In genomic region chr1:218368686-218369085, GRCh38 we compare ENCODE assay signal across 18 cellular contexts. TPM values are rescaled to one million over a fixed set of nuclear protein-coding genes. Genes with fewer than 3 reads are reported as not detected.
DNase-seq lines count a peak whose midpoint lies in the region; ATAC-seq and TF ChIP-seq lines count a peak whose summit lies in the region.
"Had no signal": no experiment of that assay in that cellular context is flagged by ENCODE, and none has a peak within 500 bp of the region (broad histone marks: within the 10 kb centered on the region; RNA-seq: fewer than 3 reads in every experiment).

No MANE protein-coding gene starts in this region.

- H3K4ac ChIP-seq in IMR-90 (ENCODE audit: low read depth, low read length) (no peak overlapping the region), mesenchymal stem cell (ENCODE audit: low read depth in 1 of 2, low read length in 2 of 2) (no peak overlapping the region)

- intact Hi-C loops in IMR-90 (cut with micrococcal nuclease), result no loop called here
- intact Hi-C loops in Panc1 (cut with micrococcal nuclease; ENCODE audit: unreplicated experiment), result no loop called here
- intact Hi-C loops in mammary epithelial cell (cut with micrococcal nuclease), result loop anchor here (1.0 kb wide), 1 partner anchor 35 kb away; no protein-coding TSS in a partner anchor

- WGBS in IMR-90 (ENCODE audit: extremely low coverage in 2 of 2, insufficient read length in 1 of 2), 2 experiments, result 100% methylated on average over 1 of the region's 7 CpGs; no CpG with 5 or more reads in 1 of the 2 experiments
- 95% methylated on average over 7 of the region's 7 CpGs for WGBS in mesenchymal stem cell
- 46% methylated on average over 7 of the region's 7 CpGs for WGBS in smooth muscle cell (ENCODE audit: low lambda C conversion rate)
- WGBS in mammary epithelial cell (ENCODE audit: low coverage, missing lambda C conversion rate), result 55% methylated on average over 4 of the region's 7 CpGs

- TF ChIP-seq CTCF in IMR-90 (conservative IDR thresholded peaks at IDR 0.05; ENCODE audit: low read depth, low read length) (no peak), Panc1 (IDR thresholded peaks at IDR 0.05) (no peak), smooth muscle cell (IDR thresholded peaks at IDR 0.05; ENCODE audit: borderline replicate concordance, insufficient read depth, poor library complexity, severe bottlenecking) (no peak), mammary epithelial cell (conservative IDR thresholded peaks at IDR 0.05 in 1 of 2, IDR thresholded peaks at IDR 0.05 in 1 of 2; ENCODE audit: extremely low read depth in 1 of 2, insufficient read depth in 1 of 2, low read depth in 1 of 2, low read length in 2 of 2) (no peak)

- H2AFZ ChIP-seq in IMR-90 (replicated peaks; ENCODE audit: low read length, poor library complexity) (no peak overlapping the region), mesenchymal stem cell (ENCODE audit: low read depth, low read length) (no peak overlapping the region), smooth muscle cell (ENCODE audit: low read depth) (no peak overlapping the region), mammary epithelial cell (ENCODE audit: low read depth, low read length) (no peak overlapping the region)

- H3K4me2 ChIP-seq in IMR-90 (ENCODE audit: low read depth, low read length), result no peak overlapping the region
- H3K4me2 ChIP-seq in mesenchymal stem cell (ENCODE audit: low read length, poor library complexity, severe bottlenecking), result no peak overlapping the region
- no peak overlapping the region for H3K4me2 ChIP-seq in smooth muscle cell
- H3K4me2 ChIP-seq in mammary epithelial cell (ENCODE audit: insufficient read depth, low read depth, low read length), result no peak overlapping the region
- H3K4me2 ChIP-seq: BLaER1 had no signal

- H3K27ac ChIP-seq in IMR-90 (ENCODE audit: insufficient read depth, low read length) (no peak overlapping the region), Panc1 (ENCODE audit: low read length) (peak overlapping the region; percentile 100), mesenchymal stem cell (ENCODE audit: low read length, poor library complexity, severe bottlenecking) (peak overlapping the region; percentile 52), smooth muscle cell (ENCODE audit: low read depth) (peak overlapping the region; percentile 99), mammary epithelial cell (ENCODE audit: insufficient read depth, low read depth, low read length) (no peak overlapping the region)
- H3K27ac ChIP-seq: BLaER1 had no signal

- peak overlapping the region; percentile 21; the same call in 1 of the 2 replicates for H4K5ac ChIP-seq in IMR-90 (ENCODE audit: low read depth, low read length)

- DNase-seq in IMR-90 (no peak), Panc1 (ENCODE audit: low read depth, low spot score) (no peak), mesenchymal stem cell (no peak), smooth muscle cell (lab: John Stamatoyannopoulos, UW; ENCODE audit: unreplicated experiment) (no peak), mammary epithelial cell (no peak)
- no peak for DNase-seq in stimulated activated naive CD4-positive, alpha-beta T cell (lab: John Stamatoyannopoulos, UW)
- DNase-seq: CD4-positive, alpha-beta T cell; COR-L47; DND-41; H7; Kasumi-1; NCI-H1694 treated with DMSO at 0.1 percent for 48 hours; NCI-H2081 treated with DMSO at 0.1 percent for 48 hours; NK-92 treated with Interleukin-12 subunit alpha and Interleukin-12 subunit beta, amount 100 ng/mL, for 24 hours had no signal

- H3K4me1 ChIP-seq in IMR-90 (ENCODE audit: control insufficient read depth, insufficient read depth, low read length) (peaks cover 42% of the 10 kb centered on the region), Panc1 (ENCODE audit: control insufficient read depth, insufficient read depth, low read length) (peaks cover 90% of the 10 kb centered on the region), mesenchymal stem cell (ENCODE audit: control insufficient read depth, insufficient read depth, low read depth, low read length) (peaks cover 33% of the 10 kb centered on the region), smooth muscle cell (ENCODE audit: low read depth) (peaks cover 17% of the 10 kb centered on the region), mammary epithelial cell (ENCODE audit: insufficient read depth, low read length) (peaks cover 36% of the 10 kb centered on the region)

- H3K27me3 ChIP-seq in IMR-90 (ENCODE audit: control insufficient read depth, insufficient read depth, low read length), result no peaks in the 10 kb centered on the region
- H3K27me3 ChIP-seq in Panc1 (ENCODE audit: control insufficient read depth, insufficient read depth, low read length), result no peaks in the 10 kb centered on the region
- no peaks in the 10 kb centered on the region for H3K27me3 ChIP-seq in mesenchymal stem cell (ENCODE audit: control insufficient read depth in 1 of 2, insufficient read depth in 1 of 2, low read length in 2 of 2)
- no peaks in the 10 kb centered on the region for H3K27me3 ChIP-seq in smooth muscle cell (ENCODE audit: low read depth)
- H3K27me3 ChIP-seq in mammary epithelial cell (ENCODE audit: insufficient read depth, low read length), result no peaks in the 10 kb centered on the region
- H3K27me3 ChIP-seq: BLaER1 had no signal

- no peak overlapping the region for H4K8ac ChIP-seq in IMR-90 (ENCODE audit: low read depth in 2 of 2, low read length in 2 of 2)
- no peak overlapping the region for H4K8ac ChIP-seq in mesenchymal stem cell (ENCODE audit: low read length)

- ATAC-seq in IMR-90 (ENCODE audit: low read depth) (no peak), Panc1 (no peak), GM18498 (IDR thresholded peaks at IDR 0.05; ENCODE audit: unreplicated experiment) (no peak)
- ATAC-seq: GM12878, SK-N-SH treated with all-trans-retinoic acid at 6 μM for 48 hours had no signal

- H4K91ac ChIP-seq in IMR-90 (ENCODE audit: insufficient read depth, low read depth, low read length) (no peak overlapping the region), mesenchymal stem cell (ENCODE audit: low read length) (no peak overlapping the region)

- TF ChIP-seq RAD21 in IMR-90 (IDR thresholded peaks at IDR 0.05; ENCODE audit: low read length), result no peak

- H4K20me1 ChIP-seq in IMR-90 (ENCODE audit: insufficient read depth, low read length) (peaks cover 4% of the 10 kb centered on the region), smooth muscle cell (ENCODE audit: low read depth) (no peaks in the 10 kb centered on the region), mammary epithelial cell (ENCODE audit: insufficient read depth, low read length) (no peaks in the 10 kb centered on the region)
- H4K20me1 ChIP-seq: BLaER1 had no signal

- peaks cover 27% of the 10 kb centered on the region for H3K9me1 ChIP-seq in IMR-90 (ENCODE audit: insufficient read depth, low read length)

- BruUV-seq in IMR-90 (replicated peaks; lab: Mats Ljungman, UMichigan) (no TSS peak), Panc1 (replicated peaks; lab: Mats Ljungman, UMichigan) (no TSS peak), mammary epithelial cell (replicated peaks; lab: Mats Ljungman, UMichigan) (no TSS peak)

- TF ChIP-seq POLR2A in IMR-90 (IDR thresholded peaks at IDR 0.05; ENCODE audit: low read depth, low read length), result no peak

- H3K79me2 ChIP-seq in smooth muscle cell (ENCODE audit: low read depth) (peaks cover 35% of the 10 kb centered on the region), mammary epithelial cell (ENCODE audit: insufficient read depth, low read length) (peaks cover 96% of the 10 kb centered on the region)

- H2BK20ac ChIP-seq in IMR-90 (ENCODE audit: low read depth, low read length), result peak overlapping the region; percentile 52; the same call in 1 of the 2 replicates

- 0 out of 2 replicates have a peak overlapping the region, but pooled peaks have one; percentile 28 for H3K14ac ChIP-seq in IMR-90 (replicated peaks; ENCODE audit: low read depth, low read length)
- no peak overlapping the region for H3K14ac ChIP-seq in mesenchymal stem cell (ENCODE audit: low read length in 2 of 2)

- H3K23ac ChIP-seq in IMR-90 (ENCODE audit: low read depth, low read length) (no peak overlapping the region), mesenchymal stem cell (ENCODE audit: low read length in 2 of 2) (no peak overlapping the region)

- H3K9ac ChIP-seq in IMR-90 (ENCODE audit: low read depth, low read length) (no peak overlapping the region), mesenchymal stem cell (ENCODE audit: low read length) (no peak overlapping the region), smooth muscle cell (ENCODE audit: low read depth) (no peak overlapping the region), mammary epithelial cell (ENCODE audit: insufficient read depth, low read length) (no peak overlapping the region)
- H3K9ac ChIP-seq: BLaER1 had no signal

- no peaks in the 10 kb centered on the region for H3K9me3 ChIP-seq in IMR-90 (ENCODE audit: control insufficient read depth, insufficient read depth, low read length)
- H3K9me3 ChIP-seq in Panc1 (ENCODE audit: control insufficient read depth, insufficient read depth, low read depth, low read length), result no peaks in the 10 kb centered on the region
- H3K9me3 ChIP-seq in mesenchymal stem cell (ENCODE audit: control insufficient read depth, low read length), result no peaks in the 10 kb centered on the region
- H3K9me3 ChIP-seq in smooth muscle cell (replicated peaks; ENCODE audit: low read depth), result no peaks in the 10 kb centered on the region
- H3K9me3 ChIP-seq in mammary epithelial cell (replicated peaks; ENCODE audit: insufficient read depth, low read length), result no peaks in the 10 kb centered on the region
- H3K9me3 ChIP-seq: BLaER1 had no signal

- H3K79me1 ChIP-seq in IMR-90 (ENCODE audit: low read depth in 1 of 2, low read length in 2 of 2) (peaks cover 19 to 21% of the 10 kb centered on the region in 2 experiments; a peak in 3 of 4 replicates), mesenchymal stem cell (replicated peaks; ENCODE audit: low read length, poor library complexity, severe bottlenecking) (no peaks in the 10 kb centered on the region)

- CTCF ChIA-PET in IMR-90 (lab: Yijun Ruan, JAX), result no interaction called here
- CTCF ChIA-PET in Panc1 (lab: Charles Lee), result no interaction called here
- CTCF ChIA-PET in mammary epithelial cell (lab: Charles Lee; ENCODE audit: low non-redundant PET), result no interaction called here

- H3K18ac ChIP-seq in IMR-90 (ENCODE audit: low read depth, low read length), result no peak overlapping the region
- H3K18ac ChIP-seq in mesenchymal stem cell (ENCODE audit: low read depth in 1 of 2, low read length in 2 of 2), result no peak overlapping the region

- peaks cover 40% of the 10 kb centered on the region for H3F3A ChIP-seq in smooth muscle cell (ENCODE audit: low read depth)

- H2BK120ac ChIP-seq in IMR-90 (ENCODE audit: low read depth, low read length), result no peak overlapping the region
- H2BK120ac ChIP-seq in mesenchymal stem cell (ENCODE audit: low read depth, low read length), result no peak overlapping the region

- dilution Hi-C loops in IMR-90 (cut with HindIII; ENCODE audit: low sequenced_read_pairs, unreplicated experiment) (no loop called here), mammary epithelial cell (cut with HindIII; ENCODE audit: low sequenced_read_pairs) (no loop called here)

- in situ Hi-C loops in IMR-90 (cut with MboI; ENCODE audit: low sequenced_read_pairs) (no loop called here), Panc1 (cut with HindIII; ENCODE audit: low pct_unique_long_range_greater_than_20kb, low sequenced_read_pairs) (no loop called here), mammary epithelial cell (cut with MboI; ENCODE audit: low sequenced_read_pairs in 2 of 2) (no loop called here)

- H2AK9ac ChIP-seq in IMR-90 (replicated peaks; ENCODE audit: low read depth, low read length, poor library complexity), result no peak overlapping the region

- POLR2A ChIA-PET in IMR-90 (lab: Charles Lee; ENCODE audit: unreplicated experiment) (no interaction called here), Panc1 (lab: Charles Lee) (no interaction called here)

- H2BK5ac ChIP-seq in IMR-90 (ENCODE audit: low read depth, low read length, poor library complexity, severe bottlenecking) (no peak overlapping the region), mesenchymal stem cell (ENCODE audit: low read depth, low read length, poor library complexity, severe bottlenecking) (no peak overlapping the region)

- H3K56ac ChIP-seq in IMR-90 (ENCODE audit: extremely low read depth, insufficient read depth, low read length), result no peak overlapping the region

- H2AK5ac ChIP-seq in IMR-90 (ENCODE audit: low read depth, low read length) (no peak overlapping the region), mesenchymal stem cell (ENCODE audit: low read length, severe bottlenecking) (peak overlapping the region; percentile 35)

- no peak overlapping the region for H2BK12ac ChIP-seq in mesenchymal stem cell (ENCODE audit: low read length in 2 of 2)

- H2BK15ac ChIP-seq in IMR-90 (ENCODE audit: low read depth, low read length) (no peak overlapping the region), mesenchymal stem cell (ENCODE audit: low read depth, poor library complexity, severe bottlenecking) (no peak overlapping the region)

- H3K4me3 ChIP-seq in IMR-90 (ENCODE audit: insufficient read depth, low read depth, low read length) (no peak overlapping the region), Panc1 (ENCODE audit: low read depth in 2 of 2, low read length in 2 of 2) (no peak overlapping the region), mesenchymal stem cell (ENCODE audit: insufficient read depth in 1 of 2, low read depth in 1 of 2, low read length in 2 of 2) (no peak overlapping the region), smooth muscle cell (no peak overlapping the region), mammary epithelial cell (replicated peaks in 1 of 3; ENCODE audit: insufficient read depth in 1 of 3, low read depth in 2 of 3, low read length in 3 of 3) (no peak overlapping the region)
- H3K4me3 ChIP-seq: BLaER1, GM12878 had no signal

- H3K36me3 ChIP-seq in IMR-90 (ENCODE audit: control insufficient read depth, insufficient read depth, low read length) (0 out of 2 replicates have a peak, but pooled peaks cover 1% of the 10 kb centered on the region), Panc1 (ENCODE audit: control insufficient read depth, insufficient read depth, low read length) (peaks cover 2% of the 10 kb centered on the region; the same call in 1 of the 2 replicates), mesenchymal stem cell (ENCODE audit: control insufficient read depth in 1 of 2, insufficient read depth in 2 of 2, low read depth in 1 of 2, low read length in 2 of 2) (peaks cover 0 to 33% of the 10 kb centered on the region in 2 experiments), smooth muscle cell (ENCODE audit: low read depth) (no peaks in the 10 kb centered on the region), mammary epithelial cell (ENCODE audit: insufficient read depth, low read length) (peaks cover 12% of the 10 kb centered on the region)
- H3K36me3 ChIP-seq: BLaER1 had no signal

RNA-seq across cellular contexts. Expression of gene TGFB2, which starts 23.6 kb away (rescaled TPM):
- total RNA-seq in IMR-90 (2012; rRNA removed), result 3.8 and 5.3 TPM in 2 replicates
- 2.3 and 3.7 TPM in 2 replicates for polyA plus RNA-seq in IMR-90 (2012; rRNA removed)
- 0.87 and 1.2 TPM in 2 replicates for polyA plus RNA-seq in IMR-90 (2012; cell fraction: cytosol; rRNA removed)
- 0.58 and 2.9 TPM in 2 replicates for polyA plus RNA-seq in IMR-90 (2012; cell fraction: nucleus; rRNA removed; ENCODE audit: low replicate concordance)
- total RNA-seq in Panc1 (2021; ENCODE audit: unreplicated experiment), result 58.9 TPM
- polyA plus RNA-seq in Panc1 (2012; ENCODE audit: insufficient read length), result 26.8 TPM
- polyA plus RNA-seq in mesenchymal stem cell (2013, experiment 1 of 2), result 23.5 TPM
- polyA plus RNA-seq in mesenchymal stem cell (2013, experiment 2 of 2), result 23.9 TPM
- total RNA-seq in smooth muscle cell, result 63.3 and 76.5 TPM in 2 replicates
- polyA plus RNA-seq in smooth muscle cell, result 25.6 and 29.1 TPM in 2 replicates
- 100 to 1,000 TPM in 1 of 2 donors, 10 to 100 TPM in 1; 39.6 to 120 TPM for total RNA-seq in mammary epithelial cell
- 10.9 TPM for polyA plus RNA-seq in mammary epithelial cell
- 35.6 TPM for polyA minus RNA-seq in mammary epithelial cell

Comparison
In these comparisons a context has a peak if more than half of its experiments do, and no peak if none do; other contexts are left out.
1. H3K27ac ChIP-seq: peak in Panc1 (single experiment), mesenchymal stem cell (single experiment) and smooth muscle cell (single experiment); none in IMR-90 (single experiment) and mammary epithelial cell (single experiment).